Comparison of ENCODE assay signal across 8 cellular contexts in genomic region chr6:36598739-36599318, GRCh38. TPM values are rescaled to one million over a fixed set of nuclear protein-coding genes. Genes with fewer than 3 reads are reported as not detected.
A peak's percentile ranks its signal among the peaks of the same experiment; 100 is the strongest.
DNase-seq lines count a peak whose midpoint lies in the region; ATAC-seq and TF ChIP-seq lines count a peak whose summit lies in the region.

No MANE protein-coding gene starts in this region.

- no peak overlapping the region for H4K8ac ChIP-seq in IMR-90 (ENCODE audit: low read depth in 2 of 2, low read length in 2 of 2)

- H2AFZ ChIP-seq in IMR-90 (replicated peaks; ENCODE audit: low read length, poor library complexity), result no peak overlapping the region

- H2BK5ac ChIP-seq in IMR-90 (ENCODE audit: low read depth, low read length, poor library complexity, severe bottlenecking), result no peak overlapping the region

- ATAC-seq in IMR-90 (ENCODE audit: low read depth), result no peak
- no peak for ATAC-seq in naive thymus-derived CD8-positive, alpha-beta T cell

- H3K79me1 ChIP-seq in IMR-90 (ENCODE audit: low read depth in 1 of 2, low read length in 2 of 2), result peaks cover 3 to 43% of the 10 kb centered on the region in 2 experiments; a peak in 3 of 4 replicates

- H3K9me3 ChIP-seq in IMR-90 (ENCODE audit: control insufficient read depth, insufficient read depth, low read length), result no peaks in the 10 kb centered on the region

- peak overlapping the region; percentile 70 for H3K4me3 ChIP-seq in AG04449 (ENCODE audit: low read depth, low read length)
- H3K4me3 ChIP-seq in IMR-90 (ENCODE audit: insufficient read depth, low read depth, low read length), result peak overlapping the region; percentile 4
- H3K4me3 ChIP-seq in choroid plexus epithelial cell (ENCODE audit: low read depth, low read length), result peak overlapping the region; percentile 91

- dilution Hi-C loops in IMR-90 (cut with HindIII; ENCODE audit: low sequenced_read_pairs, unreplicated experiment), result no loop called here

- H3K27me3 Mint-ChIP-seq in naive thymus-derived CD8-positive, alpha-beta T cell, result peaks cover 0 to 4% (median 0%) of the 10 kb centered on the region in 5 donors

- no peak overlapping the region for H3K27ac ChIP-seq in IMR-90 (ENCODE audit: insufficient read depth, low read length)

- no peak overlapping the region for H2BK20ac ChIP-seq in IMR-90 (ENCODE audit: low read depth, low read length)

- no peak for TF ChIP-seq CTCF in AG04449 (IDR thresholded peaks at IDR 0.05; ENCODE audit: insufficient read depth, low read length, missing control alignments)
- TF ChIP-seq CTCF in IMR-90 (conservative IDR thresholded peaks at IDR 0.05; ENCODE audit: low read depth, low read length), result no peak
- no peak for TF ChIP-seq CTCF in choroid plexus epithelial cell (conservative IDR thresholded peaks at IDR 0.05; ENCODE audit: low read depth, low read length)

- H2AK9ac ChIP-seq in IMR-90 (replicated peaks; ENCODE audit: low read depth, low read length, poor library complexity), result no peak overlapping the region

- H2AK5ac ChIP-seq in IMR-90 (ENCODE audit: low read depth, low read length), result no peak overlapping the region

- in situ Hi-C loops in IMR-90 (cut with MboI; ENCODE audit: low sequenced_read_pairs), result no loop called here

- H3K4me1 ChIP-seq in IMR-90 (ENCODE audit: control insufficient read depth, insufficient read depth, low read length), result peaks cover 10% of the 10 kb centered on the region

- peak overlapping the region; percentile 75 to 100 (median 96) for H3K4me3 Mint-ChIP-seq in naive thymus-derived CD8-positive, alpha-beta T cell

- peaks cover 29 to 72% (median 68%) of the 10 kb centered on the region in 4 donors for H3K4me1 Mint-ChIP-seq in naive thymus-derived CD8-positive, alpha-beta T cell

- peak overlapping the region; percentile 74 to 96 (median 88) for H3K27ac Mint-ChIP-seq in naive thymus-derived CD8-positive, alpha-beta T cell

- no peak overlapping the region for H2BK120ac ChIP-seq in IMR-90 (ENCODE audit: low read depth, low read length)

- peaks cover 56% of the 10 kb centered on the region for H3K36me3 ChIP-seq in IMR-90 (ENCODE audit: control insufficient read depth, insufficient read depth, low read length)

- no peak for TF ChIP-seq POLR2A in IMR-90 (IDR thresholded peaks at IDR 0.05; ENCODE audit: low read depth, low read length)

- no peak overlapping the region for H4K5ac ChIP-seq in IMR-90 (ENCODE audit: low read depth, low read length)

- H3K9me3 Mint-ChIP-seq in naive thymus-derived CD8-positive, alpha-beta T cell, result peaks cover 0 to 5% (median 0%) of the 10 kb centered on the region in 9 donors

- H4K91ac ChIP-seq in IMR-90 (ENCODE audit: insufficient read depth, low read depth, low read length), result no peak overlapping the region

- peak overlapping the region; percentile 12; the same call in 1 of the 2 replicates for H3K14ac ChIP-seq in IMR-90 (replicated peaks; ENCODE audit: low read depth, low read length)

- TF ChIP-seq RAD21 in IMR-90 (IDR thresholded peaks at IDR 0.05; ENCODE audit: low read length), result no peak

- H4K20me1 ChIP-seq in IMR-90 (ENCODE audit: insufficient read depth, low read length), result peaks cover 97% of the 10 kb centered on the region

- CTCF ChIA-PET in AG04449 (lab: Yijun Ruan, JAX), result interaction anchor here (1.2 to 2.5 kb wide), 9 partner anchors 10 to 176 kb away, joined by 3 to 7 read pairs (median 5); no protein-coding TSS in a partner anchor
- CTCF ChIA-PET in IMR-90 (lab: Yijun Ruan, JAX), result no interaction called here

- no TSS peak for BruUV-seq in IMR-90 (replicated peaks; lab: Mats Ljungman, UMichigan)

- 82% methylated on average over 8 of the region's 11 CpGs; no CpG with 5 or more reads in 1 of the 2 experiments for WGBS in IMR-90 (ENCODE audit: extremely low coverage in 2 of 2, insufficient read length in 1 of 2), 2 experiments

- DNase-seq in AG04449 (ENCODE audit: low read depth, low spot score), result no peak
- DNase-seq in IMR-90, result no peak
- DNase-seq in choroid plexus epithelial cell (ENCODE audit: low read depth), result no peak
- peak in 1 of 10 donors; percentile 24 for DNase-seq in naive thymus-derived CD8-positive, alpha-beta T cell
- DNase-seq in NCI-H2227 (lab: John Stamatoyannopoulos, UW; ENCODE audit: unreplicated experiment), result no peak
- DNase-seq in superior temporal gyrus (ENCODE audit: extremely low spot score), result no peak
- no peak for DNase-seq in DMS79 (lab: John Stamatoyannopoulos, UW)
- no peak for DNase-seq in NCI-H510A (lab: John Stamatoyannopoulos, UW)

- intact Hi-C loops in IMR-90 (cut with micrococcal nuclease), result loop anchor here (5.0 kb wide), 1 partner anchor 177 kb away; no protein-coding TSS in a partner anchor

- H3K4me2 ChIP-seq in IMR-90 (ENCODE audit: low read depth, low read length), result peak overlapping the region; percentile 83

- peak overlapping the region; percentile 13; the same call in 1 of the 2 replicates for H3K9ac ChIP-seq in IMR-90 (ENCODE audit: low read depth, low read length)

- no peak overlapping the region for H3K18ac ChIP-seq in IMR-90 (ENCODE audit: low read depth, low read length)

- no peak overlapping the region for H3K56ac ChIP-seq in IMR-90 (ENCODE audit: extremely low read depth, insufficient read depth, low read length)

- H2BK15ac ChIP-seq in IMR-90 (ENCODE audit: low read depth, low read length), result no peak overlapping the region

- peaks cover 11% of the 10 kb centered on the region; the same call in 1 of the 2 replicates for H3K9me1 ChIP-seq in IMR-90 (ENCODE audit: insufficient read depth, low read length)

- peak overlapping the region; percentile 86 for H3K23ac ChIP-seq in IMR-90 (ENCODE audit: low read depth, low read length)

- no peak overlapping the region for H3K4ac ChIP-seq in IMR-90 (ENCODE audit: low read depth, low read length)

- no peaks in the 10 kb centered on the region for H3K27me3 ChIP-seq in IMR-90 (ENCODE audit: control insufficient read depth, insufficient read depth, low read length)

- POLR2A ChIA-PET in AG04449 (lab: Yijun Ruan, JAX), result interaction anchor here (0.8 to 8.0 kb wide), 5 partner anchors 10 to 160 kb away, joined by 3 to 56 read pairs (median 4); no protein-coding TSS in a partner anchor
- POLR2A ChIA-PET in IMR-90 (lab: Charles Lee; ENCODE audit: unreplicated experiment), result interaction anchor here (0.6 to 1.7 kb wide), 2 partner anchors 50 to 52 kb away, joined by 5 to 10 read pairs; no protein-coding TSS in a partner anchor
- POLR2A ChIA-PET in naive thymus-derived CD8-positive, alpha-beta T cell (lab: Charles Lee), result interaction anchor here (1.1 to 13.3 kb wide), 7 partner anchors 10 to 572 kb away, joined by 4 to 353 read pairs (median 10); partner anchors contain the start of gene STK38

- H3K36me3 Mint-ChIP-seq in naive thymus-derived CD8-positive, alpha-beta T cell, result peaks cover 52 to 93% (median 81%) of the 10 kb centered on the region in 3 donors

TF ChIP-seq in IMR-90, 13 proteins besides CTCF, POLR2A, EP300 and RAD21:
- TF ChIP-seq CEBPB (IDR thresholded peaks at IDR 0.05; ENCODE audit: low read depth, low read length) (no peak), ELK1 (IDR thresholded peaks at IDR 0.05; ENCODE audit: borderline replicate concordance, low read depth, low read length) (no peak), MAZ (IDR thresholded peaks at IDR 0.05; ENCODE audit: borderline replicate concordance, low read depth, low read length) (no peak)

RNA-seq across cellular contexts. Expression of gene SRSF3, which starts 4.7 kb away (rescaled TPM):
- 237 and 256 TPM in 2 replicates for total RNA-seq in IMR-90 (2012; rRNA removed)
- 297 and 394 TPM in 2 replicates for polyA plus RNA-seq in IMR-90 (2012; rRNA removed)
- polyA plus RNA-seq in IMR-90 (2012; cell fraction: cytosol; rRNA removed), result 52.5 and 172 TPM in 2 replicates
- 113 and 275 TPM in 2 replicates for polyA plus RNA-seq in IMR-90 (2012; cell fraction: nucleus; rRNA removed; ENCODE audit: low replicate concordance)
- 100 to 1,000 TPM; 357 to 359 TPM for total RNA-seq in naive thymus-derived CD8-positive, alpha-beta T cell
- polyA plus RNA-seq in naive thymus-derived CD8-positive, alpha-beta T cell, result 100 to 1,000 TPM; 268 to 375 (median 332) TPM

RNA-seq across cellular contexts. Expression of gene STK38, which starts 51.5 kb away (rescaled TPM):
- total RNA-seq in IMR-90 (2012; rRNA removed), result 9.7 and 10.6 TPM in 2 replicates
- polyA plus RNA-seq in IMR-90 (2012; rRNA removed), result 14.6 and 19.7 TPM in 2 replicates
- 4.8 and 5.6 TPM in 2 replicates for polyA plus RNA-seq in IMR-90 (2012; cell fraction: cytosol; rRNA removed)
- 7.4 and 39.5 TPM in 2 replicates for polyA plus RNA-seq in IMR-90 (2012; cell fraction: nucleus; rRNA removed; ENCODE audit: low replicate concordance)
- 100 to 1,000 TPM; 151 to 163 TPM for total RNA-seq in naive thymus-derived CD8-positive, alpha-beta T cell
- polyA plus RNA-seq in naive thymus-derived CD8-positive, alpha-beta T cell, result 10 to 100 TPM; 46.4 to 79.6 (median 52.8) TPM

Comparison
In these comparisons a context has a peak if more than half of its experiments do, and no peak if none do; other contexts are left out.
1. H3K4me3 ChIP-seq: peak in every context shown above with its lines; median percentile 91 in choroid plexus epithelial cell; 70 in AG04449; 4 in IMR-90.
2. RNA of gene STK38, which starts 51.5 kb away (total RNA-seq): 151 to 163 TPM in naive thymus-derived CD8-positive, alpha-beta T cell; 9.7 to 10.6 TPM in IMR-90; every median in the first group is over 10 times any median in the second.